In genomic region chrX:121782976-121783375, GRCh38 we compare ENCODE assay signal across 12 cellular contexts.
A peak's percentile ranks its signal among the peaks of the same experiment; 100 is the strongest.
DNase-seq lines count a peak whose midpoint lies in the region; ATAC-seq lines count a peak whose summit lies in the region.
"Had no signal": no experiment of that assay in that cellular context is flagged by ENCODE, and none has a peak within 500 bp of the region (broad histone marks: within the 10 kb centered on the region; RNA-seq: fewer than 3 reads in every experiment).

No MANE protein-coding gene starts in this region.

- in situ Hi-C loops in SK-MEL-5 (cut with HindIII; ENCODE audit: low pct_unique_long_range_greater_than_20kb, low sequenced_read_pairs): no loop called here

- DNase-seq in ELF-1 (ENCODE audit: low read depth, low spot score) (peak; percentile 30), SK-MEL-5 (ENCODE audit: low read depth, low spot score) (peak; percentile 3), islet precursor cell (peak; percentile 66), GF-D8 (lab: John Stamatoyannopoulos, UW) (no peak), NCI-H1092 treated with DMSO at 0.1 percent for 48 hours (lab: John Stamatoyannopoulos, UW) (no peak)
- DNase-seq in activated CD4-positive, CD25-positive, alpha-beta regulatory T cell (lab: John Stamatoyannopoulos, UW): no peak
- DNase-seq: CD4-positive, alpha-beta memory T cell; DMS79 treated with DMSO at 0.1 percent for 48 hours; KG1 had no signal

- no peak for ATAC-seq in GM18520 (IDR thresholded peaks at IDR 0.05; ENCODE audit: unreplicated experiment)
- ATAC-seq: GM12878, HCT116 had no signal

Comparison
In these comparisons a context has a peak if more than half of its experiments do, and no peak if none do; other contexts are left out.
1. DNase-seq: peak in ELF-1 (single experiment), SK-MEL-5 (single experiment) and islet precursor cell (single experiment); none in GF-D8 (single experiment), activated CD4-positive, CD25-positive, alpha-beta regulatory T cell (0 of 4) and NCI-H1092 treated with DMSO at 0.1 percent for 48 hours (single experiment).